Comparison of ENCODE assay signal across 25 cellular contexts in the genomic region with DNA sequence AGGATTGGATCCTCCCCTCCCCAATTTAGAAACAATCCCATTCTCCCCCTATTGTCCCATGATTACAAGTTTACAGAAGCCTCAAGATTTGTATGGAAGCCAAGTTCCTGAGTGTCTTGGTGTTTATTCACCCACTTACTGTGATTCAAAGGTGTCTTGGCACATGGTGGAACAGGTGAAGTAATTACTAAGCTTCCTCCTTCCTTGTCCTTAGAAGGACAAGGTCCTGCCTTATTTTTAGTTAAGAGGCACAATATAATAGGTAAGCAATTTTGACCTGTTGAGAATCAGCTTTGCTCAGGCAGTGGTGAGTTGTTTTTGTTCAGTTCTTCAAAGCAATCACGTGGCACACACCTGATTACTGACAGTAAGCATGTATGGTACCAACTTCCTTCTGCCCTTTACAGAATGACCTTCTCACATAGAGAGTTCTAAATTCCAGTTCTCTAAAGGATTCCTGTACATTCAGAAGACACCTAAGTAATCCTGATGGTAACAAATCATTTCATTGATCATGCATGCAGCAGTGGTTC.
DNase-seq lines count a peak whose midpoint lies in the region; ATAC-seq, FAIRE-seq and TF ChIP-seq lines count a peak whose summit lies in the region.
"Had no signal": no experiment of that assay in that cellular context is flagged by ENCODE, and none has a peak within 500 bp of the region (broad histone marks: within the 10 kb centered on the region; RNA-seq: fewer than 3 reads in every experiment).

No MANE protein-coding gene starts in this region.

- in situ Hi-C loops in transverse colon (cut with MboI; ENCODE audit: low pct_ligation_motif_present in 1 of 4, low pct_unique_long_range_greater_than_20kb in 1 of 4, low sequenced_read_pairs in 3 of 4) = no loop called here

- H3K36me3 ChIP-seq in bronchial epithelial cell (ENCODE audit: control insufficient read depth, insufficient read depth, low read length) (no peaks in the 10 kb centered on the region), transverse colon (no peaks in the 10 kb centered on the region)
- H3K36me3 ChIP-seq: BLaER1 treated with 17β-estradiol and CSF1 and Interleukin-3, amounts not matched to agents 10 nM and 100 nM; prostate gland had no signal

- ATAC-seq in GM18519 (IDR thresholded peaks at IDR 0.05; ENCODE audit: low FRiP score, unreplicated experiment) = no peak
- ATAC-seq: activated CD8-positive, alpha-beta T cell treated with anti-CD3 and anti-CD28 coated beads for 36 hours; left ventricle myocardium superior; sciatic nerve had no signal

- no peak overlapping the region for H3K4me3 ChIP-seq in bronchial epithelial cell (ENCODE audit: low read depth, low read length)
- H3K4me3 ChIP-seq in transverse colon = no peak overlapping the region
- H3K4me3 ChIP-seq: BLaER1 treated with 17β-estradiol and CSF1 and Interleukin-3, amounts not matched to agents 10 nM and 100 nM; prostate gland had no signal

- no peak for TF ChIP-seq EP300 in transverse colon (IDR thresholded peaks at IDR 0.05; ENCODE audit: low read depth)

- TF ChIP-seq CTCF in bronchial epithelial cell (IDR thresholded peaks at IDR 0.05; ENCODE audit: insufficient read depth, low read length, severe bottlenecking) = no peak
- TF ChIP-seq CTCF in transverse colon (IDR thresholded peaks at IDR 0.05) = no peak

- DNase-seq in DMS53 (lab: John Stamatoyannopoulos, UW) = peak; percentile 47
- DNase-seq in DMS53 treated with DMSO at 0.1 percent for 48 hours (lab: John Stamatoyannopoulos, UW; ENCODE audit: unreplicated experiment) = no peak
- peak; percentile 51 for DNase-seq in bronchial epithelial cell (ENCODE audit: low read depth)
- peak; percentile 63 for DNase-seq in kidney tubule cell (ENCODE audit: low spot score)
- peak; percentile 17 for DNase-seq in transverse colon
- no peak for DNase-seq in cerebellar cortex (ENCODE audit: low spot score)
- no peak for DNase-seq in nucleus accumbens (lab: John Stamatoyannopoulos, UW)
- DNase-seq: activated CD4-positive, alpha-beta T cell treated with anti-CD3 and anti-CD28 coated beads for 1 hour; activated CD8-positive, alpha-beta memory T cell treated with anti-CD3 and anti-CD28 coated beads, Interleukin-2, amount 50 U/mL, for 48 hours; activated CD8-positive, alpha-beta T cell treated with anti-CD3 and anti-CD28 coated beads for 36 hours; activated naive CD4-positive, alpha-beta T cell treated with anti-CD3 and anti-CD28 coated beads, Interleukin-2, amount 50 U/mL, for 16 hours; DMS79; hippocampal formation; left ventricle myocardium superior; naive B cell; NCI-H1694 treated with DMSO at 0.1 percent for 48 hours; NCI-H510A treated with DMSO at 0.1 percent for 48 hours; NK-92 treated with Interleukin-12 subunit alpha and Interleukin-12 subunit beta, amount 100 ng/mL, for 24 hours; stimulated activated CD4-positive, alpha-beta T cell treated with anti-CD3 and anti-CD28 coated beads, Interleukin-4, amount 100 ng/mL, for 1 hour had no signal

- TF ChIP-seq POLR2A in transverse colon (IDR thresholded peaks at IDR 0.05) = no peak

- peaks cover 0 to 14% (median 0%) of the 10 kb centered on the region in 4 donors for H3K4me1 ChIP-seq in transverse colon
- H3K4me1 ChIP-seq: BLaER1 treated with 17β-estradiol and CSF1 and Interleukin-3, amounts not matched to agents 10 nM and 100 nM; prostate gland had no signal

- no peaks in the 10 kb centered on the region for H3K9me3 ChIP-seq in transverse colon
- H3K9me3 ChIP-seq: BLaER1 treated with 17β-estradiol and CSF1 and Interleukin-3, amounts not matched to agents 10 nM and 100 nM; prostate gland had no signal

- FAIRE-seq in bronchial epithelial cell (lab: Jason Lieb, UNC) = no peak
- FAIRE-seq: G401.6 had no signal

- H3K27me3 ChIP-seq in bronchial epithelial cell (ENCODE audit: control insufficient read depth, insufficient read depth, low read length) (no peaks in the 10 kb centered on the region), transverse colon (no peaks in the 10 kb centered on the region)
- H3K27me3 ChIP-seq: BLaER1 treated with 17β-estradiol and CSF1 and Interleukin-3, amounts not matched to agents 10 nM and 100 nM had no signal

- intact Hi-C loops in transverse colon (cut with DNase I; ENCODE audit: low total_unique reads) = no loop called here

- H3K27ac ChIP-seq in transverse colon = peak overlapping the region in 3 of 4 donors; percentile 30 to 64 (median 39)
- H3K27ac ChIP-seq: 22Rv1; BLaER1 treated with 17β-estradiol and CSF1 and Interleukin-3, amounts not matched to agents 10 nM and 100 nM; prostate gland had no signal

- 48% methylated on average over 1 of the region's 1 CpG; no CpG with 5 or more reads in 1 of the 2 donors for WGBS in transverse colon (ENCODE audit: low coverage in 1 of 2), 2 donors

Comparison
In these comparisons a context has a peak if more than half of its experiments do, and no peak if none do; other contexts are left out.
1. DNase-seq: peak in DMS53 (single experiment), bronchial epithelial cell (single experiment), kidney tubule cell (single experiment) and transverse colon (single experiment); none in DMS53 treated with DMSO at 0.1 percent for 48 hours (single experiment), cerebellar cortex (single experiment) and nucleus accumbens (0 of 56).